8 cellular contexts compared by ENCODE assay signal in the genomic region with DNA sequence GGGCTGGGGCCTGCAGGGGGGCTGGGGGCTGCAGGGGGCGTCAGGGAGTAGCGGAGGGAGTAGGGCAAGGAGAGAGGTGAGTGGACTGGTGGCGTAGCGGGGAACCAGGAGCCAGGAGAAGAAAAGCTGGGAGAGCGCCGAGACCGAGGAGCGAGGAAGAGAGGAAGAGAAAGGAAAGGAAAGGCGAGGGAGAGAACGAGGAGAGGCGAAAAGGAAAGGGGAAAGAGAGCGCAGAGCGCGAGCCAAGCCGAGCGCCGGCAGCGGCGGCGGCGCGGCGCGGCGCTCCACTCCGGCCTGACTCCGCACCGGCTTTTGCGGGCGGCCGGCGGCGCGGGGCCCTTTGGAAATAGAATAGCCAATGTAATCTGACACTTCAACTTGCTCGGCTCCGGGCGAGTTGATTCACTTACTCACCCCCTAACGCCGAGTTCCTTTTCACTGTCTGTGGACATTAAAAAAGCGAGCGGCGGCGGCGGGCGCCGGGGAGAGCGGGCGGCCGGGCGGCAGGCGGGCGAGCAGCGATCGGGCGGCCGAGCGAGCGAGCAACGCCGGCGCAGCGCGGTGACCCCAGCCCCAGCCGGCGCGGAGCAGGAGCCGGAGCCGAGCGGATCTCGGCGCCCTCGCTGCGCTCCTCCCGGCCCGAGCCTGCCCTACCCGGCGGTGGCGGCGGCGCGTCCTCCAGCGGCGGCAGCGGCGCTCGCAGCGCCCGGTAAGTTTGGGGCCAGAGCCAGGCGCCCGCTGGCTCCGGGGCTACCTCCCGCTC. TPM values are rescaled to one million over a fixed set of nuclear protein-coding genes. Genes with fewer than 3 reads are reported as not detected.
A peak's percentile ranks its signal among the peaks of the same experiment; 100 is the strongest.
DNase-seq lines count a peak whose midpoint lies in the region; ATAC-seq, FAIRE-seq and TF ChIP-seq lines count a peak whose summit lies in the region.

A gene with protein sequence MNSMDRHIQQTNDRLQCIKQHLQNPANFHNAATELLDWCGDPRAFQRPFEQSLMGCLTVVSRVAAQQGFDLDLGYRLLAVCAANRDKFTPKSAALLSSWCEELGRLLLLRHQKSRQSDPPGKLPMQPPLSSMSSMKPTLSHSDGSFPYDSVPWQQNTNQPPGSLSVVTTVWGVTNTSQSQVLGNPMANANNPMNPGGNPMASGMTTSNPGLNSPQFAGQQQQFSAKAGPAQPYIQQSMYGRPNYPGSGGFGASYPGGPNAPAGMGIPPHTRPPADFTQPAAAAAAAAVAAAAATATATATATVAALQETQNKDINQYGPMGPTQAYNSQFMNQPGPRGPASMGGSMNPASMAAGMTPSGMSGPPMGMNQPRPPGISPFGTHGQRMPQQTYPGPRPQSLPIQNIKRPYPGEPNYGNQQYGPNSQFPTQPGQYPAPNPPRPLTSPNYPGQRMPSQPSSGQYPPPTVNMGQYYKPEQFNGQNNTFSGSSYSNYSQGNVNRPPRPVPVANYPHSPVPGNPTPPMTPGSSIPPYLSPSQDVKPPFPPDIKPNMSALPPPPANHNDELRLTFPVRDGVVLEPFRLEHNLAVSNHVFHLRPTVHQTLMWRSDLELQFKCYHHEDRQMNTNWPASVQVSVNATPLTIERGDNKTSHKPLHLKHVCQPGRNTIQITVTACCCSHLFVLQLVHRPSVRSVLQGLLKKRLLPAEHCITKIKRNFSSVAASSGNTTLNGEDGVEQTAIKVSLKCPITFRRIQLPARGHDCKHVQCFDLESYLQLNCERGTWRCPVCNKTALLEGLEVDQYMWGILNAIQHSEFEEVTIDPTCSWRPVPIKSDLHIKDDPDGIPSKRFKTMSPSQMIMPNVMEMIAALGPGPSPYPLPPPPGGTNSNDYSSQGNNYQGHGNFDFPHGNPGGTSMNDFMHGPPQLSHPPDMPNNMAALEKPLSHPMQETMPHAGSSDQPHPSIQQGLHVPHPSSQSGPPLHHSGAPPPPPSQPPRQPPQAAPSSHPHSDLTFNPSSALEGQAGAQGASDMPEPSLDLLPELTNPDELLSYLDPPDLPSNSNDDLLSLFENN (plus strand): TSS at position 405 of the 763 bp plus-strand sequence. CDS start 132,667 bp downstream, outside the sequence.

- peak within 1 kb of the TSS; percentile 94 for H3K4me3 ChIP-seq in WI38 (ENCODE audit: low read depth, low read length)
- H3K4me3 ChIP-seq in bronchial epithelial cell (ENCODE audit: low read depth, low read length), result peak within 1 kb of the TSS; percentile 85

- TF ChIP-seq POLR2A in GM18526 (IDR thresholded peaks at IDR 0.05; ENCODE audit: extremely low read depth, insufficient read length), result peak; percentile 39

- H3K27me3 ChIP-seq in bronchial epithelial cell (ENCODE audit: control insufficient read depth, insufficient read depth, low read length), result no peaks in the 10 kb centered on the region

- ATAC-seq in HG03066 (IDR thresholded peaks at IDR 0.05; ENCODE audit: low read depth, unreplicated experiment), result peak; percentile 64

- H3K27ac Mint-ChIP-seq in immature natural killer cell, result peak within 1 kb of the TSS; percentile 75 to 96 (median 89)

- H3K4me1 Mint-ChIP-seq in immature natural killer cell, result peaks cover 37 to 46% of the 10 kb centered on the region in 2 donors

- TF ChIP-seq CTCF in WI38 (IDR thresholded peaks at IDR 0.05; ENCODE audit: low read depth, low read length) (0 out of 2 replicates have a peak, but pooled peaks have one; percentile 4), bronchial epithelial cell (IDR thresholded peaks at IDR 0.05; ENCODE audit: insufficient read depth, low read length, severe bottlenecking) (no peak)

- H3K9me3 Mint-ChIP-seq in immature natural killer cell, result no peaks in the 10 kb centered on the region

- FAIRE-seq in bronchial epithelial cell (lab: Jason Lieb, UNC), result no peak

- H3K27me3 Mint-ChIP-seq in immature natural killer cell (ENCODE audit: low read depth in 3 of 3), result peaks cover 4 to 10% (median 8%) of the 10 kb centered on the region in 3 donors

- no peaks in the 10 kb centered on the region for H3K36me3 Mint-ChIP-seq in immature natural killer cell

- no peaks in the 10 kb centered on the region for H3K36me3 ChIP-seq in bronchial epithelial cell (ENCODE audit: control insufficient read depth, insufficient read depth, low read length)

- DNase-seq in A172 (ENCODE audit: low spot score), result peak; percentile 91
- DNase-seq in NCI-H2107 treated with DMSO at 0.1 percent for 48 hours (lab: John Stamatoyannopoulos, UW; ENCODE audit: unreplicated experiment), result peak; percentile 89
- peak; percentile 77 for DNase-seq in bronchial epithelial cell (ENCODE audit: low read depth)
- DNase-seq in immature natural killer cell, result peak; percentile 81 to 84 (median 82)
- peak; percentile 83 for DNase-seq in smooth muscle cell of the brain vasculature (ENCODE audit: low read depth, low spot score)

- H3K4me3 Mint-ChIP-seq in immature natural killer cell, result peak within 1 kb of the TSS; percentile 94 to 98 (median 95)

RNA-seq across cellular contexts. Expression of the gene that starts here (rescaled TPM):
- 15.4 and 16.6 TPM in 2 replicates for total RNA-seq in A172 (2014; rRNA removed; shearing (Covaris generic))
- total RNA-seq in bronchial epithelial cell, result 6.3 and 9.0 TPM in 2 replicates
- polyA plus RNA-seq in immature natural killer cell, result 1 to 10 TPM; 1.2 to 9.5 (median 1.8) TPM

Comparison
In these comparisons a context has a peak if more than half of its experiments do, and no peak if none do; other contexts are left out.
1. Peak in every context shown above with its lines: DNase-seq, ATAC-seq and H3K4me3 ChIP-seq.